26 cellular contexts compared by ENCODE assay signal in genomic region chr4:102519925-102520324, GRCh38. TPM values are rescaled to one million over a fixed set of nuclear protein-coding genes. Genes with fewer than 3 reads are reported as not detected.
DNase-seq lines count a peak whose midpoint lies in the region; ATAC-seq, FAIRE-seq and TF ChIP-seq lines count a peak whose summit lies in the region.
"Had no signal": no experiment of that assay in that cellular context is flagged by ENCODE, and none has a peak within 500 bp of the region (broad histone marks: within the 10 kb centered on the region; RNA-seq: fewer than 3 reads in every experiment).

No MANE protein-coding gene starts in this region.

- H3K36me3 Mint-ChIP-seq in activated T-cell treated with anti-CD3 and anti-CD28 coated beads, Interleukin-2, amount 50 U/mL, for 72 hours (ENCODE audit: insufficient read depth in 2 of 2), result peaks cover 8 to 16% of the 10 kb centered on the region in 2 donors
- H3K36me3 Mint-ChIP-seq in T-cell, result peaks cover 26% of the 10 kb centered on the region
- peaks cover 40 to 53% of the 10 kb centered on the region in 2 donors for H3K36me3 Mint-ChIP-seq in stimulated activated naive B cell treated with anti-CD40 and anti-IgM and Interleukin-4, amounts not matched to agents 10 μg/mL and 1 μg/mL and 100 μg/mL, for 72 hours

- intact Hi-C loops in GM12878 (cut with micrococcal nuclease; ENCODE audit: unreplicated experiment), result no loop called here

- peaks cover 94% of the 10 kb centered on the region for H3K79me2 ChIP-seq in GM12878 (ENCODE audit: control insufficient read depth, insufficient read depth, low read length)

- peaks cover 10% of the 10 kb centered on the region; the same call in 1 of the 2 replicates for H3K4me1 ChIP-seq in GM12878 (ENCODE audit: control insufficient read depth, insufficient read depth, low read length)
- H3K4me1 ChIP-seq: A549 had no signal

- H3K9me3 Mint-ChIP-seq in activated T-cell treated with anti-CD3 and anti-CD28 coated beads, Interleukin-2, amount 50 U/mL, for 72 hours, result peaks cover 0 to 3% of the 10 kb centered on the region in 2 donors
- peaks cover 13 to 15% (median 14%) of the 10 kb centered on the region in 3 donors for H3K9me3 Mint-ChIP-seq in T-cell
- peaks cover 9 to 10% of the 10 kb centered on the region in 2 donors for H3K9me3 Mint-ChIP-seq in stimulated activated naive B cell treated with anti-CD40 and anti-IgM and Interleukin-4, amounts not matched to agents 10 μg/mL and 1 μg/mL and 100 μg/mL, for 72 hours

- peaks cover 0 to 2% of the 10 kb centered on the region in 2 experiments; a peak in 2 of 4 replicates for H3K36me3 ChIP-seq in GM12878 (ENCODE audit: control insufficient read depth in 2 of 2, insufficient read depth in 2 of 2, low read length in 1 of 2)
- H3K36me3 ChIP-seq: ovary, suprapubic skin, upper lobe of right lung, WERI-Rb-1 had no signal

- POLR2A ChIA-PET in T-cell (lab: Charles Lee) (interaction anchor here (0.5 to 2.4 kb wide), 12 partner anchors 9 to 303 kb away, joined by 3 to 14 read pairs (median 4); no protein-coding TSS in a partner anchor), GM12878 (lab: Charles Lee) (interaction anchor here (1.3 to 1.9 kb wide), 5 partner anchors 9 to 24 kb away, joined by 4 to 8 read pairs (median 7); no protein-coding TSS in a partner anchor)

- TF ChIP-seq RAD21 in GM12878 (IDR thresholded peaks at IDR 0.05; ENCODE audit: insufficient read depth, low read depth, low read length), result no peak

- no peak overlapping the region for H3K27ac ChIP-seq in GM12878 (ENCODE audit: control insufficient read depth, insufficient read depth)
- H3K27ac ChIP-seq: A549, ovary, suprapubic skin, upper lobe of right lung, WERI-Rb-1 had no signal

- in situ Hi-C loops in GM12878 (cut with MboI), result no loop called here

- BruUV-seq in GM12878 (replicated peaks; lab: Mats Ljungman, UMichigan), result TSS peak; percentile 2

- TF ChIP-seq CTCF in GM12878 (IDR thresholded peaks at IDR 0.05 in 2 of 3, conservative IDR thresholded peaks at IDR 0.05 in 1 of 3; ENCODE audit: control insufficient read depth in 2 of 3, extremely low read depth in 1 of 3, insufficient read depth in 1 of 3, low read depth in 3 of 3, low read length in 3 of 3), result no peak

- FAIRE-seq in GM12878 (lab: Jason Lieb, UNC), result no peak
- FAIRE-seq: A549 had no signal

- H4K20me1 ChIP-seq in GM12878 (ENCODE audit: control insufficient read depth, insufficient read depth), result no peaks in the 10 kb centered on the region; the same call in 1 of the 2 replicates

- SMC1A ChIA-PET in GM12878 (lab: Charles Lee; ENCODE audit: uncharacterized antibody, unreplicated experiment), result interaction anchor here (0.9 to 7.9 kb wide), 13 partner anchors 8 to 571 kb away, joined by 3 to 54 read pairs (median 4); no protein-coding TSS in a partner anchor

- peaks cover 3% of the 10 kb centered on the region; the same call in 2 of the 3 replicates for H3K9me3 ChIP-seq in GM12878 (replicated peaks; ENCODE audit: control insufficient read depth, insufficient read depth, low read length)
- H3K9me3 ChIP-seq: mucosa of descending colon, ovary, upper lobe of right lung had no signal

- peak overlapping the region in 1 of 2 donors; percentile 5 for H3K4me3 Mint-ChIP-seq in activated T-cell treated with anti-CD3 and anti-CD28 coated beads, Interleukin-2, amount 50 U/mL, for 72 hours
- H3K4me3 Mint-ChIP-seq in T-cell, result peak overlapping the region in 1 of 3 donors; percentile 18
- H3K4me3 Mint-ChIP-seq in stimulated activated naive B cell treated with anti-CD40 and anti-IgM and Interleukin-4, amounts not matched to agents 10 μg/mL and 1 μg/mL and 100 μg/mL, for 72 hours, result peak overlapping the region in 1 of 2 donors; percentile 31
- H3K4me3 Mint-ChIP-seq: activated CD4-positive, alpha-beta T cell treated with anti-CD3 and anti-CD28 coated beads, Interleukin-2, amount 10 ng/mL, durations not matched to agents 7 days and 5 days; activated CD8-positive, alpha-beta memory T cell treated with anti-CD3 and anti-CD28 coated beads, Interleukin-2, amount 10 ng/mL, durations not matched to agents 7 days and 5 days; effector memory CD8-positive, alpha-beta T cell; neural crest cell; stimulated activated memory B cell treated with anti-CD40 and anti-IgM and Interleukin-4, amounts not matched to agents 10 μg/mL and 1 μg/mL and 100 μg/mL, for 72 hours had no signal

- TF ChIP-seq EP300 in GM12878 (IDR thresholded peaks at IDR 0.05; ENCODE audit: borderline replicate concordance in 1 of 2, control insufficient read depth in 1 of 2, low read depth in 2 of 2, low read length in 2 of 2), result no peak

- no peak for DNase-seq in activated T-cell treated with anti-CD3 and anti-CD28 coated beads, Interleukin-2, amount 50 U/mL, for 72 hours
- DNase-seq in activated T-cell treated with anti-CD3 and anti-CD28 coated beads for 4 hours (no peak), T-cell (no peak), GM12878 (ENCODE audit: low read depth, low spot score) (no peak), NK-92 (lab: John Stamatoyannopoulos, UW; ENCODE audit: unreplicated experiment) (no peak)
- DNase-seq in stimulated activated naive B cell treated with anti-CD40 and anti-IgM and Interleukin-4, amounts not matched to agents 10 μg/mL and 1 μg/mL and 100 μg/mL, for 72 hours, result no peak
- DNase-seq in stimulated activated CD4-positive, alpha-beta T cell treated with anti-CD3 and anti-CD28 coated beads, Interleukin-4, amount 100 ng/mL, for 1 hour, result no peak
- DNase-seq: activated CD4-positive, alpha-beta T cell treated with anti-CD3 and anti-CD28 coated beads, Interleukin-2, amount 10 ng/mL, durations not matched to agents 7 days and 5 days; activated CD8-positive, alpha-beta memory T cell treated with anti-CD3 and anti-CD28 coated beads, Interleukin-2, amount 10 ng/mL, durations not matched to agents 7 days and 5 days; central memory CD4-positive, alpha-beta T cell; effector memory CD8-positive, alpha-beta T cell; hippocampal formation; left cardiac atrium; mucosa of descending colon; NCI-H1436; NCI-H2107; ovary; T-helper 9 cell; upper lobe of right lung; WERI-Rb-1 had no signal

- H3K4me1 Mint-ChIP-seq in activated T-cell treated with anti-CD3 and anti-CD28 coated beads, Interleukin-2, amount 50 U/mL, for 72 hours (ENCODE audit: low read depth), result peaks cover 93% of the 10 kb centered on the region
- H3K4me1 Mint-ChIP-seq in T-cell, result peaks cover 82 to 84% (median 82%) of the 10 kb centered on the region in 3 donors
- peaks cover 54 to 83% of the 10 kb centered on the region in 2 donors for H3K4me1 Mint-ChIP-seq in stimulated activated naive B cell treated with anti-CD40 and anti-IgM and Interleukin-4, amounts not matched to agents 10 μg/mL and 1 μg/mL and 100 μg/mL, for 72 hours

- CTCF ChIA-PET in T-cell (lab: Charles Lee), result interaction anchor here in 1 of 2 donors (0.5 to 1.9 kb wide), 7 partner anchors 9 to 175 kb away, joined by 3 to 4 read pairs (median 3); partner anchors contain the start of genes NFKB1 and SLC39A8
- CTCF ChIA-PET in GM12878 (lab: Yijun Ruan, JAX), result interaction anchor here (0.5 to 2.0 kb wide), 9 partner anchors 8 to 572 kb away, joined by 3 to 16 read pairs (median 4); no protein-coding TSS in a partner anchor

- no peak overlapping the region for H3K4me3 ChIP-seq in GM12878
- H3K4me3 ChIP-seq: A549, mucosa of descending colon, ovary, suprapubic skin, upper lobe of right lung had no signal

- H3K27me3 Mint-ChIP-seq in activated T-cell treated with anti-CD3 and anti-CD28 coated beads, Interleukin-2, amount 50 U/mL, for 72 hours (ENCODE audit: low read depth), result no peaks in the 10 kb centered on the region
- no peaks in the 10 kb centered on the region for H3K27me3 Mint-ChIP-seq in T-cell
- no peaks in the 10 kb centered on the region for H3K27me3 Mint-ChIP-seq in stimulated activated naive B cell treated with anti-CD40 and anti-IgM and Interleukin-4, amounts not matched to agents 10 μg/mL and 1 μg/mL and 100 μg/mL, for 72 hours
- H3K27me3 Mint-ChIP-seq: activated CD4-positive, alpha-beta T cell treated with anti-CD3 and anti-CD28 coated beads, Interleukin-2, amount 10 ng/mL, durations not matched to agents 7 days and 5 days; activated CD8-positive, alpha-beta memory T cell treated with anti-CD3 and anti-CD28 coated beads, Interleukin-2, amount 10 ng/mL, durations not matched to agents 7 days and 5 days; effector memory CD8-positive, alpha-beta T cell; stimulated activated memory B cell treated with anti-CD40 and anti-IgM and Interleukin-4, amounts not matched to agents 10 μg/mL and 1 μg/mL and 100 μg/mL, for 72 hours had no signal

- H2AFZ ChIP-seq in GM12878 (ENCODE audit: control insufficient read depth, low read depth, low read length), result no peak overlapping the region

- WGBS in GM12878 (ENCODE audit: insufficient coverage, insufficient replicate concordance, low lambda C conversion rate, missing lambda C conversion rate), result 64% methylated on average over 3 of the region's 3 CpGs

- H3K4me2 ChIP-seq in GM12878 (ENCODE audit: control insufficient read depth, insufficient read depth), result no peak overlapping the region; the same call in 1 of the 2 replicates
- H3K4me2 ChIP-seq: A549 had no signal

- RAD21 ChIA-PET in GM12878 (lab: Charles Lee; ENCODE audit: unreplicated experiment), result interaction anchor here (0.9 to 2.4 kb wide), 10 partner anchors 8 to 101 kb away, joined by 3 to 13 read pairs (median 4); no protein-coding TSS in a partner anchor

- H3K27me3 ChIP-seq in GM12878 (replicated peaks in 1 of 2; ENCODE audit: control insufficient read depth in 2 of 2, insufficient read depth in 2 of 2, low read length in 1 of 2), result no peaks in the 10 kb centered on the region
- H3K27me3 ChIP-seq: ovary, suprapubic skin, upper lobe of right lung had no signal

- no peak overlapping the region for H3K9ac ChIP-seq in GM12878 (ENCODE audit: control insufficient read depth, insufficient read depth, low read length)

- peak overlapping the region; percentile 21 for H3K27ac Mint-ChIP-seq in activated T-cell treated with anti-CD3 and anti-CD28 coated beads, Interleukin-2, amount 50 U/mL, for 72 hours
- H3K27ac Mint-ChIP-seq in T-cell, result peak overlapping the region; percentile 7 to 60
- H3K27ac Mint-ChIP-seq in stimulated activated naive B cell treated with anti-CD40 and anti-IgM and Interleukin-4, amounts not matched to agents 10 μg/mL and 1 μg/mL and 100 μg/mL, for 72 hours, result peak overlapping the region; percentile 49
- H3K27ac Mint-ChIP-seq: activated CD4-positive, alpha-beta T cell treated with anti-CD3 and anti-CD28 coated beads, Interleukin-2, amount 10 ng/mL, durations not matched to agents 7 days and 5 days; activated CD8-positive, alpha-beta memory T cell treated with anti-CD3 and anti-CD28 coated beads, Interleukin-2, amount 10 ng/mL, durations not matched to agents 7 days and 5 days; stimulated activated memory B cell treated with anti-CD40 and anti-IgM and Interleukin-4, amounts not matched to agents 10 μg/mL and 1 μg/mL and 100 μg/mL, for 72 hours had no signal

- no peak for TF ChIP-seq POLR2A in GM12878 (IDR thresholded peaks at IDR 0.05; ENCODE audit: low read depth, low read length)

- ATAC-seq in activated T-cell treated with anti-CD3 and anti-CD28 coated beads, Interleukin-2, amount 50 U/mL, for 72 hours (replicated peaks in 1 of 2), result no peak
- ATAC-seq in T-cell (replicated peaks in 1 of 4) (no peak), GM12878 (peak; percentile 4; the same call in 2 of the 3 replicates), HG03521 (IDR thresholded peaks at IDR 0.05; ENCODE audit: unreplicated experiment) (no peak)
- no peak for ATAC-seq in stimulated activated naive B cell treated with anti-CD40 and anti-IgM and Interleukin-4, amounts not matched to agents 10 μg/mL and 1 μg/mL and 100 μg/mL, for 72 hours (replicated peaks)
- ATAC-seq: A549; activated CD8-positive, alpha-beta memory T cell treated with anti-CD3 and anti-CD28 coated beads, Interleukin-2, amount 10 ng/mL, durations not matched to agents 7 days and 5 days; effector memory CD8-positive, alpha-beta T cell; HCT116; left cardiac atrium; mucosa of descending colon; stimulated activated memory B cell treated with anti-CD40 and anti-IgM and Interleukin-4, amounts not matched to agents 10 μg/mL and 1 μg/mL and 100 μg/mL, for 72 hours; upper lobe of right lung had no signal

RNA-seq across cellular contexts. Expression of gene NFKB1, which starts 18.8 kb away (rescaled TPM):
- total RNA-seq in activated T-cell treated with anti-CD3 and anti-CD28 coated beads, Interleukin-2, amount 50 U/mL, for 72 hours, result 100 to 1,000 TPM; 151 to 167 TPM
- total RNA-seq in T-cell (100 to 1,000 TPM in 2 of 5 donors, 10 to 100 TPM in 3; 83.0 to 185 (median 92.1) TPM), GM12878 (2014; rRNA removed) (51.0 and 53.0 TPM in 2 replicates), GM12878 (2014; rRNA removed; fragmentation: Illumina TruSeq; extraction: Trizol) (67.4 and 68.6 TPM in 2 replicates), GM12878 (2021) (106 and 110 TPM in 2 replicates)
- total RNA-seq in GM12878 (2013; cell fraction: nucleolus; rRNA removed), result 92.3 and 97.9 TPM in 2 replicates
- polyA plus RNA-seq in GM12878 (2011; ENCODE audit: low read depth), result 43.4 TPM
- polyA plus RNA-seq in GM12878 (2011; rRNA removed) (67.0 and 69.7 TPM in 2 replicates), GM12878 (2014; fragmentation: Illumina TruSeq; extraction: Trizol) (82.1 and 85.3 TPM in 2 replicates), GM12878 (2014; fragmentation: Nextera tagmentation; extraction: Ambion mirVana) (10 to 100 TPM; 20.8 to 32.7 TPM), GM12878 (2014; rRNA removed) (61.6 and 62.3 TPM in 2 replicates), GM12878 (2016; fragmentation: Nextera tagmentation; extraction: Ambion mirVana) (1 to 10 TPM; 8.7 to 9.0 TPM)
- 66.5 and 76.6 TPM in 2 replicates for polyA plus RNA-seq in GM12878 (2011; cell fraction: cytosol; rRNA removed)
- 68.3 and 72.4 TPM in 2 replicates for polyA plus RNA-seq in GM12878 (2011; cell fraction: nucleus; rRNA removed)
- polyA plus RNA-seq in GM12878 (2012), result 46.4 and 59.8 TPM in 2 replicates
- polyA minus RNA-seq in GM12878 (2011; rRNA and poly(A)+ RNA removed), result 104 and 111 TPM in 2 replicates
- 35.4 and 41.8 TPM in 2 replicates for polyA minus RNA-seq in GM12878 (2011; cell fraction: cytosol; rRNA and poly(A)+ RNA removed)
- polyA minus RNA-seq in GM12878 (2011; cell fraction: nucleus; rRNA and poly(A)+ RNA removed), result 42.3 and 64.8 TPM in 2 replicates
